Comparison of ENCODE assay signal across 13 cellular contexts in genomic region chr5:1485320-1486118, GRCh38. TPM values are rescaled to one million over a fixed set of nuclear protein-coding genes. Genes with fewer than 3 reads are reported as not detected.
DNase-seq lines count a peak whose midpoint lies in the region; ATAC-seq and TF ChIP-seq lines count a peak whose summit lies in the region.
"Had no signal": no experiment of that assay in that cellular context is flagged by ENCODE, and none has a peak within 500 bp of the region (broad histone marks: within the 10 kb centered on the region; RNA-seq: fewer than 3 reads in every experiment).

No MANE protein-coding gene starts in this region.

- TF ChIP-seq CTCF in mucosa of descending colon (IDR thresholded peaks at IDR 0.05) (no peak), GM13976 (IDR thresholded peaks at IDR 0.05; ENCODE audit: borderline replicate concordance, control extremely low read depth, extremely low read depth, insufficient read depth, missing control alignments) (no peak), upper lobe of right lung (IDR thresholded peaks at IDR 0.05) (no peak)

- H3K4me3 ChIP-seq in mucosa of descending colon (no peak overlapping the region), upper lobe of right lung (no peak overlapping the region)

- peak; percentile 10 for ATAC-seq in GM18519 (IDR thresholded peaks at IDR 0.05; ENCODE audit: low FRiP score, unreplicated experiment)
- ATAC-seq in GM21526 (IDR thresholded peaks at IDR 0.05; ENCODE audit: low FRiP score, unreplicated experiment), result peak; percentile 18
- peak; percentile 19 for ATAC-seq in HG03139 (IDR thresholded peaks at IDR 0.05; ENCODE audit: unreplicated experiment)
- peak; percentile 3 for ATAC-seq in mucosa of descending colon
- ATAC-seq in upper lobe of right lung, result no peak

- no peak overlapping the region for H3K27ac ChIP-seq in upper lobe of right lung

- no peaks in the 10 kb centered on the region for H3K27me3 ChIP-seq in upper lobe of right lung

- no peaks in the 10 kb centered on the region for H3K36me3 ChIP-seq in mucosa of descending colon (ENCODE audit: low read depth)
- H3K36me3 ChIP-seq in upper lobe of right lung, result peaks cover 66% of the 10 kb centered on the region

- intact Hi-C loops in mucosa of descending colon (cut with DNase I, micrococcal nuclease) (no loop called here), upper lobe of right lung (cut with DNase I) (loop anchor here (10.0 kb wide), 1 partner anchor 129 kb away; no protein-coding TSS in a partner anchor)

- H3K9me3 ChIP-seq in mucosa of descending colon, result no peaks in the 10 kb centered on the region
- H3K9me3 ChIP-seq in upper lobe of right lung, result no peaks in the 10 kb centered on the region

- in situ Hi-C loops in GM13976 (cut with MboI; ENCODE audit: low sequenced_read_pairs, unreplicated experiment), result no loop called here

- H3K4me1 ChIP-seq in mucosa of descending colon (ENCODE audit: low read depth) (no peaks in the 10 kb centered on the region), upper lobe of right lung (peaks cover 3% of the 10 kb centered on the region)

- no peak for DNase-seq in mucosa of descending colon
- DNase-seq in stimulated activated naive CD4-positive, alpha-beta T cell treated with Interleukin-2 at 50 U/mL for 16 hours (lab: John Stamatoyannopoulos, UW), result no peak
- no peak for DNase-seq in GM13976 (ENCODE audit: low spot score)
- DNase-seq in upper lobe of right lung, result no peak
- no peak for DNase-seq in activated T-cell treated with anti-CD3 and anti-CD28 coated beads, Interleukin-2, amount 50 U/mL, for 48 hours
- DNase-seq: activated CD4-positive, CD25-positive, alpha-beta regulatory T cell treated with anti-CD3 and anti-CD28 coated beads, Interleukin-2, amount 50 U/mL, for 72 hours; COR-L47; effector memory CD4-positive, alpha-beta T cell; head of caudate nucleus had no signal

RNA-seq across cellular contexts. Expression of gene LPCAT1, which starts 38.2 kb away (rescaled TPM):
- total RNA-seq in mucosa of descending colon (10 to 100 TPM in 2 of 3 donors, 1 to 10 TPM in 1; 6.7 to 27.2 (median 26.0) TPM), upper lobe of right lung (690 TPM)

RNA-seq across cellular contexts. Expression of gene SLC6A3, which starts 40.3 kb away (rescaled TPM):
- total RNA-seq in mucosa of descending colon, result not detected
- total RNA-seq in upper lobe of right lung, result 0.52 TPM
- total RNA-seq: skeletal muscle tissue had no signal

Comparison
In these comparisons a context has a peak if more than half of its experiments do, and no peak if none do; other contexts are left out.
1. RNA of gene LPCAT1, which starts 38.2 kb away (total RNA-seq): 690 TPM in upper lobe of right lung (single experiment); 6.7 to 27.2 TPM in mucosa of descending colon; every median in the first group is over 10 times any median in the second.